1 cellular context compared by ENCODE assay signal in genomic region chr3:14252321-14253021, GRCh38.
A peak's percentile ranks its signal among the peaks of the same experiment; 100 is the strongest.
TF ChIP-seq lines count a peak whose summit lies in the region.

No MANE protein-coding gene starts in this region.

TF ChIP-seq in K562, 482 proteins besides CTCF, POLR2A, EP300 and RAD21 (continued from another document):
- no peak for TF ChIP-seq HNRNPK (IDR thresholded peaks at IDR 0.05; ENCODE audit: low read depth, low read length, poor library complexity, severe bottlenecking)
- TF ChIP-seq LARP7 (IDR thresholded peaks at IDR 0.05) = peak; percentile 60; the same call in 1 of the 2 replicates
- no peak for TF ChIP-seq RBM34 (IDR thresholded peaks at IDR 0.05; ENCODE audit: borderline replicate concordance, insufficient read depth, low read length)
- TF ChIP-seq THRB (CRISPR knock-in tag; conservative IDR thresholded peaks at IDR 0.05) = peak; percentile 96
- peak; percentile 57 for TF ChIP-seq PKNOX1 (IDR thresholded peaks at IDR 0.05)
- TF ChIP-seq NFRKB (IDR thresholded peaks at IDR 0.05; ENCODE audit: low read depth) = peak; percentile 61
- peak; percentile 58; the same call in 1 of the 2 replicates for TF ChIP-seq MBD2 (IDR thresholded peaks at IDR 0.05; ENCODE audit: borderline replicate concordance, low read depth)
- peak in 1 of 2 experiments; percentile 65; a peak in 1 of 4 replicates for TF ChIP-seq RCOR1 (IDR thresholded peaks at IDR 0.05; ENCODE audit: borderline replicate concordance in 1 of 2, low read depth in 2 of 2, low read length in 2 of 2)
- TF ChIP-seq SFPQ (IDR thresholded peaks at IDR 0.05; ENCODE audit: low read depth, low read length) = no peak
- no peak for TF ChIP-seq LCOR (CRISPR knock-in tag; IDR thresholded peaks at IDR 0.05)
- no peak for TF ChIP-seq NONO (IDR thresholded peaks at IDR 0.05; ENCODE audit: low read depth in 2 of 2, low read length in 1 of 2)
- no peak for TF ChIP-seq U2AF2 (optimal IDR thresholded peaks at IDR 0.05; ENCODE audit: low read depth, low read length)
- TF ChIP-seq TSHZ1 (CRISPR knock-in tag; IDR thresholded peaks at IDR 0.05) = 0 out of 2 replicates have a peak, but pooled peaks have one; percentile 17
- peak in 1 of 2 experiments; percentile 31; a peak in 1 of 4 replicates for TF ChIP-seq TRIM24 (IDR thresholded peaks at IDR 0.05)
- TF ChIP-seq HDAC2 (IDR thresholded peaks at IDR 0.05) = no peak
- peak in 1 of 2 experiments; percentile 60; a peak in 1 of 4 replicates for TF ChIP-seq MLLT1 (IDR thresholded peaks at IDR 0.05)
- 0 out of 2 replicates have a peak, but pooled peaks have one; percentile 10 for TF ChIP-seq MECOM (CRISPR knock-in tag; IDR thresholded peaks at IDR 0.05)
- no peak for TF ChIP-seq NR2C2 (CRISPR knock-in tag; IDR thresholded peaks at IDR 0.05)
- TF ChIP-seq NR2C2 (tag; IDR thresholded peaks at IDR 0.05) = peak; percentile 86
- TF ChIP-seq NFIC (IDR thresholded peaks at IDR 0.05) = peak; percentile 19; the same call in 1 of the 2 replicates
- peak; percentile 89 for TF ChIP-seq EGR1 (conservative IDR thresholded peaks at IDR 0.05)
- peak; percentile 41 for TF ChIP-seq BRD9 (IDR thresholded peaks at IDR 0.05; ENCODE audit: low read depth, partially characterized antibody)
- no peak for TF ChIP-seq ZNF24 (IDR thresholded peaks at IDR 0.05)
- TF ChIP-seq ATF7 (IDR thresholded peaks at IDR 0.05) = peak; percentile 51; the same call in 1 of the 2 replicates
